ENCODE assay signal across 31 cellular contexts in the genomic region with DNA sequence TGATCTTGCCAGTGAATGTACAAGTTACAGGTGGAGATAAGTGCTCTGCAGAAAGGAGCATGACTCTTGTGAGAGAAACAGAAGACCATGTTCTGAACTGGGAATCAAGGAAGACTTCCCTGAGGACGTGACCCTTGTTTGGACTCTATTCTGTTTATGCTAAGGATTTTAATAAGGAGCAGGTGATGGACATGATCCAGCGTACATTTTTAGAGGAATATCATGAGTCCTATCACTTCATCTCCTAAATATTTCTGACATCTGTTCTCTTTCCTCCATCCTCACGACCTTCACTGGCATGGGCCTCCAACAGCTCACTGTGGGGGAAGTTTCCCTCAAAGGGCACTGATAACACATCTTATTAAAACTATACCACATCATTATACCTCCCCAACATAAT.
"Had no signal": no experiment of that assay in that cellular context is flagged by ENCODE, and none has a peak within 500 bp of the region (broad histone marks: within the 10 kb centered on the region; RNA-seq: fewer than 3 reads in every experiment).

No MANE protein-coding gene starts in this region.

- H3K4me1 ChIP-seq: foreskin keratinocyte, gastrocnemius medialis, heart left ventricle had no signal

- H3K9me3 ChIP-seq: gastrocnemius medialis, heart left ventricle had no signal

- DNase-seq: activated B cell treated with CpG ODN at 0.5 μM for 24 hours; activated CD4-positive, alpha-beta memory T cell treated with anti-CD3 and anti-CD28 coated beads, Interleukin-2, amount 10 ng/mL, durations not matched to agents 7 days and 5 days; activated CD4-positive, alpha-beta T cell treated with anti-CD3 and anti-CD28 coated beads, Interleukin-2, amount 10 ng/mL, durations not matched to agents 7 days and 5 days; activated CD4-positive, alpha-beta T cell treated with anti-CD3 and anti-CD28 coated beads, Interleukin-2, amount 50 U/mL, for 4 hours; activated CD8-positive, alpha-beta memory T cell treated with anti-CD3 and anti-CD28 coated beads, Interleukin-2, amount 50 U/mL, for 48 hours; activated gamma-delta T cell; activated naive CD4-positive, alpha-beta T cell; activated naive CD4-positive, alpha-beta T cell treated with anti-CD3 and anti-CD28 coated beads, Interleukin-2, amount 50 U/mL, for 16 hours; activated naive CD8-positive, alpha-beta T cell treated with anti-CD3 and anti-CD28 coated beads, Interleukin-2, amount 10 ng/mL, durations not matched to agents 7 days and 5 days; activated T-cell treated with anti-CD3 and anti-CD28 coated beads for 4 hours; activated T-cell treated with anti-CD3 and anti-CD28 coated beads, Interleukin-2, amount 50 U/mL, for 24 hours; activated T-cell treated with anti-CD3 and anti-CD28 coated beads, Interleukin-2, amount 50 U/mL, for 72 hours; amniotic stem cell; anterior cingulate cortex; brain microvascular endothelial cell; dorsolateral prefrontal cortex; effector memory CD4-positive, alpha-beta T cell; endodermal cell; foreskin keratinocyte; gastrocnemius medialis; glutamatergic neuron; heart left ventricle; T-cell; T-helper 9 cell; WERI-Rb-1 had no signal

- H3K4me1 Mint-ChIP-seq: central memory CD8-positive, alpha-beta T cell had no signal

- H3K27me3 ChIP-seq: brain microvascular endothelial cell, dorsolateral prefrontal cortex, foreskin keratinocyte, gastrocnemius medialis, heart left ventricle had no signal

- H3K36me3 ChIP-seq: brain microvascular endothelial cell, gastrocnemius medialis, heart left ventricle, WERI-Rb-1 had no signal

- H3K4me3 Mint-ChIP-seq: activated B cell treated with CpG ODN at 0.5 μM for 24 hours; activated CD4-positive, alpha-beta memory T cell treated with anti-CD3 and anti-CD28 coated beads, Interleukin-2, amount 10 ng/mL, durations not matched to agents 7 days and 5 days; activated CD4-positive, alpha-beta T cell treated with anti-CD3 and anti-CD28 coated beads, Interleukin-2, amount 10 ng/mL, durations not matched to agents 7 days and 5 days; activated naive CD8-positive, alpha-beta T cell treated with anti-CD3 and anti-CD28 coated beads, Interleukin-2, amount 10 ng/mL, durations not matched to agents 7 days and 5 days; activated T-cell treated with anti-CD3 and anti-CD28 coated beads, Interleukin-2, amount 50 U/mL, for 24 hours; activated T-cell treated with anti-CD3 and anti-CD28 coated beads, Interleukin-2, amount 50 U/mL, for 72 hours; central memory CD8-positive, alpha-beta T cell; dendritic cell treated with granulocyte-macrophage colony-stimulating factor and Interleukin-4, amounts not matched to agents 40 ng/mL and 50 ng/mL, for 4 days; endodermal cell; T-cell; T-helper 1 cell treated with Interleukin-12 subunit alpha and Interleukin-12 subunit beta and Interleukin-4 antibody, amounts not matched to agents 30 μg/mL and 1 μg/mL, for 36 hours had no signal

- H3K27ac ChIP-seq: brain microvascular endothelial cell, coronary artery, dorsolateral prefrontal cortex, foreskin keratinocyte, gastrocnemius medialis, heart left ventricle, WERI-Rb-1 had no signal

- H3K4me3 ChIP-seq: coronary artery, dorsolateral prefrontal cortex, gastrocnemius medialis, heart left ventricle had no signal

- ATAC-seq: activated CD4-positive, CD25-positive, alpha-beta regulatory T cell treated with anti-CD3 and anti-CD28 coated beads, Interleukin-2, amount 50 U/mL, for 24 hours; activated T-cell treated with anti-CD3 and anti-CD28 coated beads, Interleukin-2, amount 50 U/mL, for 72 hours; esophagus mucosa; foreskin keratinocyte; gastrocnemius medialis; heart left ventricle; T-cell had no signal

- H3K9me3 Mint-ChIP-seq: activated T-cell treated with anti-CD3 and anti-CD28 coated beads, Interleukin-2, amount 50 U/mL, for 24 hours; central memory CD8-positive, alpha-beta T cell; dendritic cell treated with granulocyte-macrophage colony-stimulating factor and Interleukin-4, amounts not matched to agents 40 ng/mL and 50 ng/mL, for 4 days; endodermal cell; T-cell had no signal

- H3K27me3 Mint-ChIP-seq: activated B cell treated with CpG ODN at 0.5 μM for 24 hours; activated CD4-positive, alpha-beta memory T cell treated with anti-CD3 and anti-CD28 coated beads, Interleukin-2, amount 10 ng/mL, durations not matched to agents 7 days and 5 days; activated CD4-positive, alpha-beta T cell treated with anti-CD3 and anti-CD28 coated beads, Interleukin-2, amount 10 ng/mL, durations not matched to agents 7 days and 5 days; activated naive CD8-positive, alpha-beta T cell treated with anti-CD3 and anti-CD28 coated beads, Interleukin-2, amount 10 ng/mL, durations not matched to agents 7 days and 5 days; activated T-cell treated with anti-CD3 and anti-CD28 coated beads, Interleukin-2, amount 50 U/mL, for 24 hours; central memory CD8-positive, alpha-beta T cell; T-cell had no signal

- H3K27ac Mint-ChIP-seq: activated B cell treated with CpG ODN at 0.5 μM for 24 hours; activated CD4-positive, alpha-beta memory T cell treated with anti-CD3 and anti-CD28 coated beads, Interleukin-2, amount 10 ng/mL, durations not matched to agents 7 days and 5 days; activated CD4-positive, alpha-beta T cell treated with anti-CD3 and anti-CD28 coated beads, Interleukin-2, amount 10 ng/mL, durations not matched to agents 7 days and 5 days; activated naive CD8-positive, alpha-beta T cell treated with anti-CD3 and anti-CD28 coated beads, Interleukin-2, amount 10 ng/mL, durations not matched to agents 7 days and 5 days; activated T-cell treated with anti-CD3 and anti-CD28 coated beads, Interleukin-2, amount 50 U/mL, for 24 hours; activated T-cell treated with anti-CD3 and anti-CD28 coated beads, Interleukin-2, amount 50 U/mL, for 72 hours; dendritic cell treated with granulocyte-macrophage colony-stimulating factor and Interleukin-4, amounts not matched to agents 40 ng/mL and 50 ng/mL, for 4 days; endodermal cell; T-cell; T-helper 1 cell treated with Interleukin-12 subunit alpha and Interleukin-12 subunit beta and Interleukin-4 antibody, amounts not matched to agents 30 μg/mL and 1 μg/mL, for 36 hours had no signal
